In the genomic region with DNA sequence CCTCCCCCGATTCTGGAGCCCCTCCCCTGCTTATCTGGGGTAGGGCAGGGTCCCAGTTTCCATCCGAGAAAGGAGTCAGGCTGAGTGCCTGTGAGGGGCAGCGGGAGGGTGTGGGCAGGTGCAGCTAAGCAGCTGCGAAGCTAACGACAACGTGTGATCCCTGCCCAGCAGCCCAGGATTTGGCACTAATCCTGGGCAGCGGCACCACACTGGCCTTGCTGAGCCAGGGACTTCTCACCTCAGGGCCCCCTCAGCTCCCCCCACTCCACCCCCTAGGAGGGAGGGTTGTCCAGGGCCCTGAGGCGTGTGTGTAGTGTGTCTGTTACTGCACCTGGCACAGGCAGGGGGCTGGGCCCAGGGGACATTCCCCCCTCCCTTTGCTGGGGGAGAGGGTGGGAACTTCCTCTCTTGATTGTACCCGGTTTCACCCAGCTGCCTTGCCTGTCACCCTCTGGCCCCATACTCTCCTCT, we compare ENCODE assay signal across 1 cellular context.
TF ChIP-seq lines count a peak whose summit lies in the region.

No MANE protein-coding gene starts in this region.

TF ChIP-seq in HepG2, 621 proteins besides CTCF, POLR2A, EP300 and RAD21 (continued from another document and continues in another):
- TF ChIP-seq, protein P1, sequence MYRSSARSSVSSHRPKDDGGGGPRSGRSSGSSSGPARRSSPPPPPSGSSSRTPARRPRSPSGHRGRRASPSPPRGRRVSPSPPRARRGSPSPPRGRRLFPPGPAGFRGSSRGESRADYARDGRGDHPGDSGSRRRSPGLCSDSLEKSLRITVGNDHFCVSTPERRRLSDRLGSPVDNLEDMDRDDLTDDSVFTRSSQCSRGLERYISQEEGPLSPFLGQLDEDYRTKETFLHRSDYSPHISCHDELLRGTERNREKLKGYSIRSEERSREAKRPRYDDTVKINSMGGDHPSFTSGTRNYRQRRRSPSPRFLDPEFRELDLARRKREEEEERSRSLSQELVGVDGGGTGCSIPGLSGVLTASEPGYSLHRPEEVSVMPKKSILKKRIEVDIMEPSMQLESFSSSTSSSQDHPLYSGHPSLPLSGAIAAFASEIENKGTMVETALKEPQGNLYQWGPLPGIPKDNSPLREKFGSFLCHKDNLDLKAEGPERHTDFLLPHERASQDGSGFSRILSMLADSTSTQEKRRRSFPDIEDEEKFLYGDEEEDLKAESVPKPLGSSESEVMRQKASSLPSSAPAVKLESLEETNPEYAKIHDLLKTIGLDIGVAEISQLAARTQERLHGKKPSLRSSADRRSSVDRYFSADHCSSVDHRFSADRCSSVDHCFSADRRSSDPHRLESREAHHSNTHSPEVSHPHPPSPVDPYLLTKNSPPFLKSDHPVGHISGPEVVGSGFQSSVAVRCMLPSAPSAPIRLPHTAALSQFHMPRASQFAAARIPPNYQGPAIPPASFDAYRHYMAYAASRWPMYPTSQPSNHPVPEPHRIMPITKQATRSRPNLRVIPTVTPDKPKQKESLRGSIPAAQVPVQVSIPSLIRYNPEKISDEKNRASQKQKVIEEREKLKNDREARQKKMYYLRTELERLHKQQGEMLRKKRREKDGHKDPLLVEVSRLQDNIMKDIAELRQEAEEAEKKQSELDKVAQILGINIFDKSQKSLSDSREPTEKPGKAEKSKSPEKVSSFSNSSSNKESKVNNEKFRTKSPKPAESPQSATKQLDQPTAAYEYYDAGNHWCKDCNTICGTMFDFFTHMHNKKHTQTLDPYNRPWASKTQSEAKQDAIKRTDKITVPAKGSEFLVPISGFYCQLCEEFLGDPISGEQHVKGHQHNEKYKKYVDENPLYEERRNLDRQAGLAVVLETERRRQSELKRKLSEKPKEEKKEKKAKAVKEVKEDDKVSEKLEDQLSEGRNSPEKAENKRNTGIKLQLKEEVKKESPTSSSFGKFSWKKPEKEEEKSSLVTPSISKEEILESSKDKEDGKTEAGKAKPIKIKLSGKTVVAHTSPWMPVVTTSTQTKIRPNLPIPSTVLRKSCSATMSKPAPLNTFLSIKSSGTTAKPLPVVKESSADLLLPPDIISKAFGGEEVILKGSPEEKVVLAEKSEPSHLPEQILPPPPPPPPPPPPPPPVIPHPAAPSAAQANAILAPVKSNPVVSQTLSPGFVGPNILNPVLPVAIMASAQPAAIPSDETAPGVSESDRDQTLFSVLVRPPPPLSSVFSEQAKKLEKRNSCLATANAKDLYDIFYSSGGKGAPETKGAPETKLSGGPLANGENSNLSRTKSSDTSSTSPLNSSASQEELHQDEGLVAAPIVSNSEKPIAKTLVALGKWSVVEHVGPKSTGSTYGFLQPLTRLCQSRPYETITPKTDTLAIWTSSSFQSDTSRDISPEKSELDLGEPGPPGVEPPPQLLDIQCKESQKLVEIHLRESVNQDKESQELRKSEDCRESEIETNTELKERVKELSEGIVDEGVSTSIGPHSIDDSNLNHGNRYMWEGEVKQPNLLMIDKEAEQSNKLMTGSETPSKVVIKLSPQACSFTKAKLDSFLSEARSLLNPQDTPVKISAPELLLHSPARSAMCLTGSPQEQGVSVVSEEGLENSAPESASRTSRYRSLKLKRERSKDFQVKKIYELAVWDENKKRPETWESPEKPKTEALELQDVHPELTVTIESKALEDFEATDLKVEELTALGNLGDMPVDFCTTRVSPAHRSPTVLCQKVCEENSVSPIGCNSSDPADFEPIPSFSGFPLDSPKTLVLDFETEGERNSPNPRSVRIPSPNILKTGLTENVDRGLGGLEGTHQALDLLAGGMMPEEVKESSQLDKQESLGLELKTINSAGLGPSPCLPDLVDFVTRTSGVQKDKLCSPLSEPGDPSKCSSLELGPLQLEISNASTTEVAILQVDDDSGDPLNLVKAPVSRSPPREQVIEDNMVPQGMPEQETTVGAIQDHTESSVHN (CRISPR knock-in tag; IDR thresholded peaks at IDR 0.05) = no peak
- TF ChIP-seq RBM22 (optimal IDR thresholded peaks at IDR 0.05; ENCODE audit: low read length) (no peak), SNRNP70 (IDR thresholded peaks at IDR 0.05; ENCODE audit: low read depth, low read length) (no peak), MXI1 (IDR thresholded peaks at IDR 0.05; ENCODE audit: borderline replicate concordance, low read depth, low read length) (no peak), CENPT (CRISPR knock-in tag; IDR thresholded peaks at IDR 0.05; ENCODE audit: low read depth) (no peak), JUNB (CRISPR knock-in tag; IDR thresholded peaks at IDR 0.05; ENCODE audit: borderline replicate concordance) (no peak), MEIS1 (CRISPR knock-in tag; IDR thresholded peaks at IDR 0.05; ENCODE audit: borderline replicate concordance) (no peak), ZNF10 (CRISPR knock-in tag; IDR thresholded peaks at IDR 0.05; ENCODE audit: borderline replicate concordance, low read depth) (no peak), TAF1 (CRISPR knock-in tag; IDR thresholded peaks at IDR 0.05) (peak; percentile 27; the same call in 1 of the 2 replicates), NCOR1 (IDR thresholded peaks at IDR 0.05; ENCODE audit: borderline replicate concordance, low read length) (no peak), SP5 (CRISPR knock-in tag; IDR thresholded peaks at IDR 0.05; ENCODE audit: borderline replicate concordance, low read depth) (0 out of 2 replicates have a peak, but pooled peaks have one; percentile 20), SIX4 (CRISPR knock-in tag; IDR thresholded peaks at IDR 0.05) (no peak), GABPA (IDR thresholded peaks at IDR 0.05; ENCODE audit: low read depth, low read length) (0 out of 2 replicates have a peak, but pooled peaks have one; percentile 8), GABPA (CRISPR knock-in tag; IDR thresholded peaks at IDR 0.05; ENCODE audit: low read depth) (no peak), ZNF343 (CRISPR knock-in tag; IDR thresholded peaks at IDR 0.05) (no peak; the same call in 1 of the 2 replicates), MEIS2 (CRISPR knock-in tag; IDR thresholded peaks at IDR 0.05) (no peak), ZNF780A (CRISPR knock-in tag; IDR thresholded peaks at IDR 0.05) (no peak), ARHGAP35 (CRISPR knock-in tag; IDR thresholded peaks at IDR 0.05; ENCODE audit: borderline replicate concordance) (no peak), SP1 (IDR thresholded peaks at IDR 0.05) (no peak), SP1 (CRISPR knock-in tag; IDR thresholded peaks at IDR 0.05) (no peak), PTBP1 (IDR thresholded peaks at IDR 0.05; ENCODE audit: low read depth, low read length, poor library complexity, severe bottlenecking) (no peak)
- TF ChIP-seq, protein P2, sequence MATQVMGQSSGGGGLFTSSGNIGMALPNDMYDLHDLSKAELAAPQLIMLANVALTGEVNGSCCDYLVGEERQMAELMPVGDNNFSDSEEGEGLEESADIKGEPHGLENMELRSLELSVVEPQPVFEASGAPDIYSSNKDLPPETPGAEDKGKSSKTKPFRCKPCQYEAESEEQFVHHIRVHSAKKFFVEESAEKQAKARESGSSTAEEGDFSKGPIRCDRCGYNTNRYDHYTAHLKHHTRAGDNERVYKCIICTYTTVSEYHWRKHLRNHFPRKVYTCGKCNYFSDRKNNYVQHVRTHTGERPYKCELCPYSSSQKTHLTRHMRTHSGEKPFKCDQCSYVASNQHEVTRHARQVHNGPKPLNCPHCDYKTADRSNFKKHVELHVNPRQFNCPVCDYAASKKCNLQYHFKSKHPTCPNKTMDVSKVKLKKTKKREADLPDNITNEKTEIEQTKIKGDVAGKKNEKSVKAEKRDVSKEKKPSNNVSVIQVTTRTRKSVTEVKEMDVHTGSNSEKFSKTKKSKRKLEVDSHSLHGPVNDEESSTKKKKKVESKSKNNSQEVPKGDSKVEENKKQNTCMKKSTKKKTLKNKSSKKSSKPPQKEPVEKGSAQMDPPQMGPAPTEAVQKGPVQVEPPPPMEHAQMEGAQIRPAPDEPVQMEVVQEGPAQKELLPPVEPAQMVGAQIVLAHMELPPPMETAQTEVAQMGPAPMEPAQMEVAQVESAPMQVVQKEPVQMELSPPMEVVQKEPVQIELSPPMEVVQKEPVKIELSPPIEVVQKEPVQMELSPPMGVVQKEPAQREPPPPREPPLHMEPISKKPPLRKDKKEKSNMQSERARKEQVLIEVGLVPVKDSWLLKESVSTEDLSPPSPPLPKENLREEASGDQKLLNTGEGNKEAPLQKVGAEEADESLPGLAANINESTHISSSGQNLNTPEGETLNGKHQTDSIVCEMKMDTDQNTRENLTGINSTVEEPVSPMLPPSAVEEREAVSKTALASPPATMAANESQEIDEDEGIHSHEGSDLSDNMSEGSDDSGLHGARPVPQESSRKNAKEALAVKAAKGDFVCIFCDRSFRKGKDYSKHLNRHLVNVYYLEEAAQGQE (IDR thresholded peaks at IDR 0.05; ENCODE audit: borderline replicate concordance in 1 of 2, low read depth in 1 of 2, low read length in 2 of 2) = 0 out of 4 replicates have a peak, but pooled peaks of 1 of the 2 experiments have one; percentile 20
- TF ChIP-seq, protein P3, sequence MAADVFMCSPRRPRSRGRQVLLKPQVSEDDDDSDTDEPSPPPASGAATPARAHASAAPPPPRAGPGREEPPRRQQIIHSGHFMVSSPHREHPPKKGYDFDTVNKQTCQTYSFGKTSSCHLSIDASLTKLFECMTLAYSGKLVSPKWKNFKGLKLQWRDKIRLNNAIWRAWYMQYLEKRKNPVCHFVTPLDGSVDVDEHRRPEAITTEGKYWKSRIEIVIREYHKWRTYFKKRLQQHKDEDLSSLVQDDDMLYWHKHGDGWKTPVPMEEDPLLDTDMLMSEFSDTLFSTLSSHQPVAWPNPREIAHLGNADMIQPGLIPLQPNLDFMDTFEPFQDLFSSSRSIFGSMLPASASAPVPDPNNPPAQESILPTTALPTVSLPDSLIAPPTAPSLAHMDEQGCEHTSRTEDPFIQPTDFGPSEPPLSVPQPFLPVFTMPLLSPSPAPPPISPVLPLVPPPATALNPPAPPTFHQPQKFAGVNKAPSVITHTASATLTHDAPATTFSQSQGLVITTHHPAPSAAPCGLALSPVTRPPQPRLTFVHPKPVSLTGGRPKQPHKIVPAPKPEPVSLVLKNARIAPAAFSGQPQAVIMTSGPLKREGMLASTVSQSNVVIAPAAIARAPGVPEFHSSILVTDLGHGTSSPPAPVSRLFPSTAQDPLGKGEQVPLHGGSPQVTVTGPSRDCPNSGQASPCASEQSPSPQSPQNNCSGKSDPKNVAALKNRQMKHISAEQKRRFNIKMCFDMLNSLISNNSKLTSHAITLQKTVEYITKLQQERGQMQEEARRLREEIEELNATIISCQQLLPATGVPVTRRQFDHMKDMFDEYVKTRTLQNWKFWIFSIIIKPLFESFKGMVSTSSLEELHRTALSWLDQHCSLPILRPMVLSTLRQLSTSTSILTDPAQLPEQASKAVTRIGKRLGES (CRISPR knock-in tag; IDR thresholded peaks at IDR 0.05; ENCODE audit: borderline replicate concordance) = no peak
- TF ChIP-seq, protein P4, sequence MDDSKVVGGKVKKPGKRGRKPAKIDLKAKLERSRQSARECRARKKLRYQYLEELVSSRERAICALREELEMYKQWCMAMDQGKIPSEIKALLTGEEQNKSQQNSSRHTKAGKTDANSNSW (CRISPR knock-in tag; IDR thresholded peaks at IDR 0.05; ENCODE audit: borderline replicate concordance) = no peak
- TF ChIP-seq, protein P5, sequence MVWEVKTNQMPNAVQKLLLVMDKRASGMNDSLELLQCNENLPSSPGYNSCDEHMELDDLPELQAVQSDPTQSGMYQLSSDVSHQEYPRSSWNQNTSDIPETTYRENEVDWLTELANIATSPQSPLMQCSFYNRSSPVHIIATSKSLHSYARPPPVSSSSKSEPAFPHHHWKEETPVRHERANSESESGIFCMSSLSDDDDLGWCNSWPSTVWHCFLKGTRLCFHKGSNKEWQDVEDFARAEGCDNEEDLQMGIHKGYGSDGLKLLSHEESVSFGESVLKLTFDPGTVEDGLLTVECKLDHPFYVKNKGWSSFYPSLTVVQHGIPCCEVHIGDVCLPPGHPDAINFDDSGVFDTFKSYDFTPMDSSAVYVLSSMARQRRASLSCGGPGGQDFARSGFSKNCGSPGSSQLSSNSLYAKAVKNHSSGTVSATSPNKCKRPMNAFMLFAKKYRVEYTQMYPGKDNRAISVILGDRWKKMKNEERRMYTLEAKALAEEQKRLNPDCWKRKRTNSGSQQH (CRISPR knock-in tag; IDR thresholded peaks at IDR 0.05; ENCODE audit: low read depth) = no peak
- TF ChIP-seq, protein P6, sequence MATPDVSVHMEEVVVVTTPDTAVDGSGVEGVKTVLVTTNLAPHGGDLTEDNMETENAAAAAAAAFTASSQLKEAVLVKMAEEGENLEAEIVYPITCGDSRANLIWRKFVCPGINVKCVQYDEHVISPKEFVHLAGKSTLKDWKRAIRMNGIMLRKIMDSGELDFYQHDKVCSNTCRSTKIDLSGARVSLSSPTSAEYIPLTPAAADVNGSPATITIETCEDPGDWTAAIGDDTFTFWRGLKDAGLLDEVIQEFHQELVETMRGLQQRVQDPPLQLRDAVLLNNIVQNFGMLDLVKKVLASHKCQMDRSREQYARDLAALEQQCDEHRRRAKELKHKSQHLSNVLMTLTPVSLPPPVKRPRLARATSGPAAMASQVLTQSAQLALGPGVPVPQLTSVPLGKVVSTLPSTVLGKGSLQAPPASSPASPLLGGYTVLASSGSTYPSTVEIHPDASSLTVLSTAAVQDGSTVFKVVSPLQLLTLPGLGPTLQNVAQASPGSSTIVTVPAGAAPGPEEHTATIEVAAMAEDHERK (CRISPR knock-in tag; IDR thresholded peaks at IDR 0.05; ENCODE audit: low read depth) = no peak
- TF ChIP-seq, protein P7, sequence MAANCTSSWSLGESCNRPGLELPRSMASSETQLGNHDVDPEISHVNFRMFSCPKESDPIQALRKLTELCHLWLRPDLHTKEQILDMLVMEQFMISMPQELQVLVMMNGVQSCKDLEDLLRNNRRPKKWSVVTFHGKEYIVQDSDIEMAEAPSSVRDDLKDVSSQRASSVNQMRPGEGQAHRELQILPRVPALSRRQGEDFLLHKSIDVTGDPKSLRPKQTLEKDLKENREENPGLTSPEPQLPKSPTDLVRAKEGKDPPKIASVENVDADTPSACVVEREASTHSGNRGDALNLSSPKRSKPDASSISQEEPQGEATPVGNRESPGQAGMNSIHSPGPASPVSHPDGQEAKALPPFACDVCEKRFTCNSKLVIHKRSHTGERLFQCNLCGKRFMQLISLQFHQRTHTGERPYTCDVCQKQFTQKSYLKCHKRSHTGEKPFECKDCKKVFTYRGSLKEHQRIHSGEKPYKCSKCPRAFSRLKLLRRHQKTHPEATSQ (CRISPR knock-in tag; IDR thresholded peaks at IDR 0.05; ENCODE audit: borderline replicate concordance) = no peak
- TF ChIP-seq, protein P8, sequence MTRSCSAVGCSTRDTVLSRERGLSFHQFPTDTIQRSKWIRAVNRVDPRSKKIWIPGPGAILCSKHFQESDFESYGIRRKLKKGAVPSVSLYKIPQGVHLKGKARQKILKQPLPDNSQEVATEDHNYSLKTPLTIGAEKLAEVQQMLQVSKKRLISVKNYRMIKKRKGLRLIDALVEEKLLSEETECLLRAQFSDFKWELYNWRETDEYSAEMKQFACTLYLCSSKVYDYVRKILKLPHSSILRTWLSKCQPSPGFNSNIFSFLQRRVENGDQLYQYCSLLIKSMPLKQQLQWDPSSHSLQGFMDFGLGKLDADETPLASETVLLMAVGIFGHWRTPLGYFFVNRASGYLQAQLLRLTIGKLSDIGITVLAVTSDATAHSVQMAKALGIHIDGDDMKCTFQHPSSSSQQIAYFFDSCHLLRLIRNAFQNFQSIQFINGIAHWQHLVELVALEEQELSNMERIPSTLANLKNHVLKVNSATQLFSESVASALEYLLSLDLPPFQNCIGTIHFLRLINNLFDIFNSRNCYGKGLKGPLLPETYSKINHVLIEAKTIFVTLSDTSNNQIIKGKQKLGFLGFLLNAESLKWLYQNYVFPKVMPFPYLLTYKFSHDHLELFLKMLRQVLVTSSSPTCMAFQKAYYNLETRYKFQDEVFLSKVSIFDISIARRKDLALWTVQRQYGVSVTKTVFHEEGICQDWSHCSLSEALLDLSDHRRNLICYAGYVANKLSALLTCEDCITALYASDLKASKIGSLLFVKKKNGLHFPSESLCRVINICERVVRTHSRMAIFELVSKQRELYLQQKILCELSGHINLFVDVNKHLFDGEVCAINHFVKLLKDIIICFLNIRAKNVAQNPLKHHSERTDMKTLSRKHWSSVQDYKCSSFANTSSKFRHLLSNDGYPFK (CRISPR knock-in tag; IDR thresholded peaks at IDR 0.05; ENCODE audit: borderline replicate concordance) = 0 out of 2 replicates have a peak, but pooled peaks have one; percentile 1
- TF ChIP-seq, protein P9, sequence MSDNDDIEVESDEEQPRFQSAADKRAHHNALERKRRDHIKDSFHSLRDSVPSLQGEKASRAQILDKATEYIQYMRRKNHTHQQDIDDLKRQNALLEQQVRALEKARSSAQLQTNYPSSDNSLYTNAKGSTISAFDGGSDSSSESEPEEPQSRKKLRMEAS (IDR thresholded peaks at IDR 0.05) = peak; percentile 20; the same call in 1 of the 2 replicates
